Comparison of ENCODE assay signal across 18 cellular contexts in the genomic region with DNA sequence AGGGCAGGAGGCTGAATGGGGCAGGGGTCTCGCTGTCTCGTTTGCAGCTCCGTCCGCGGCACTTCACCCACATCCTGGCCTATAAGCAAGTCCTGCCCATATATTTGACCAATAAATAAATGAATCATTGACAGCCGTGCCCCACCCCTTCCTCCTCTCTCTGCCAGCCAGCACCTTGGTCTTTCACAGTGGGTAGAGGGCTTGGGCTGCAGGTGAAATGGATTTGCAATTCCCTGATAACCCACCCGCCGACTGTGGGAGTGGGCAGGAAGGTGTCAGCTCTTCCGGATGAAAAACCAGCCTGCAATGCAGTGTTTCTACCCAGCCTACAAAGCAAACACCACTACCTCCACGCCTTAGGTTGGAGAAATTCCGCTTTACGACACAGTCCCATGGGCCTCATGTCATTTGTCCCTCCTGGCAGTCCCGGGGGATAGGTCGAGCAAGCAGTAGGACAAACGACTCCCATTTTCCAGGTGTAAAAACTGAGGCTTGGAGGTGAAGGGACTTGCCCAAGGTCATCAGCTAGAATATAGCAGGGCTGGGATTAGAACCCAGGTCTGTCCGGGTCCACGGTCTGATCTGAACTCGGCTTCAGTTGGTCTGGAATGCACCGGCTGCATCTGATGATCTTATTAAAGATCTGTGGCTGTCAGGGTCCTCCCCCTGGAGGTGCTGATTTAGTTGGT.
A peak's percentile ranks its signal among the peaks of the same experiment; 100 is the strongest.
DNase-seq lines count a peak whose midpoint lies in the region; ATAC-seq and TF ChIP-seq lines count a peak whose summit lies in the region.
"Had no signal": no experiment of that assay in that cellular context is flagged by ENCODE, and none has a peak within 500 bp of the region (broad histone marks: within the 10 kb centered on the region; RNA-seq: fewer than 3 reads in every experiment).

No MANE protein-coding gene starts in this region.

- peak overlapping the region; percentile 37; the same call in 1 of the 2 replicates for H2AFZ ChIP-seq in PC-3 (ENCODE audit: low read length)
- H2AFZ ChIP-seq in hepatocyte = no peak overlapping the region

- H3K79me2 ChIP-seq in PC-3 (ENCODE audit: low read length) (peaks cover 14% of the 10 kb centered on the region; the same call in 1 of the 2 replicates), hepatocyte (no peaks in the 10 kb centered on the region)

- peaks cover 48 to 64% of the 10 kb centered on the region in 2 donors for H3K36me3 Mint-ChIP-seq in CD14-positive monocyte

- H3K9ac ChIP-seq in PC-3 (ENCODE audit: low read length) = no peak overlapping the region

- H3K4me1 ChIP-seq in PC-3 (ENCODE audit: insufficient read depth, low read length) (peaks cover 39% of the 10 kb centered on the region), hepatocyte (ENCODE audit: insufficient read depth) (no peaks in the 10 kb centered on the region), psoas muscle (peaks cover 37% of the 10 kb centered on the region)

- peak overlapping the region in 1 of 7 donors; percentile 20 for H3K27ac Mint-ChIP-seq in CD14-positive monocyte
- H3K27ac Mint-ChIP-seq: activated T-helper 1 cell treated with anti-CD3 and anti-CD28 coated beads, Interleukin-12 subunit alpha, Interleukin-12 subunit beta, Interleukin-2, Interleukin-4 antibody, amounts not matched to agents 30 ng/mL and 10 ng/mL and 1 ng/mL, durations not matched to agents 14 hours and 24 hours and 36 hours; B cell; stimulated activated naive CD8-positive, alpha-beta T cell treated with anti-CD3 and anti-CD28 coated beads, Interleukin-15, Interleukin-2, amounts not matched to agents 100 ng/mL and 50 ng/mL, for 24 hours had no signal

- no peaks in the 10 kb centered on the region for H4K20me1 ChIP-seq in PC-3 (ENCODE audit: low read length)
- no peaks in the 10 kb centered on the region for H4K20me1 ChIP-seq in hepatocyte (ENCODE audit: insufficient read depth, poor library complexity, severe bottlenecking)

- H3F3A ChIP-seq in PC-3 (ENCODE audit: low read length, unreplicated experiment) = no peaks in the 10 kb centered on the region

- POLR2A ChIA-PET in PC-3 (lab: Charles Lee; ENCODE audit: unreplicated experiment) = interaction anchor here (0.6 kb wide), 1 partner anchor 62 kb away, joined by 3 read pairs; no protein-coding TSS in a partner anchor

- no peaks in the 10 kb centered on the region for H3K9me3 Mint-ChIP-seq in CD14-positive monocyte
- H3K9me3 Mint-ChIP-seq: activated CD4-positive, alpha-beta T cell treated with anti-CD3 and anti-CD28 coated beads, Interleukin-2, amount 10 ng/mL, durations not matched to agents 7 days and 5 days; activated T-helper 1 cell treated with anti-CD3 and anti-CD28 coated beads, Interleukin-12 subunit alpha, Interleukin-12 subunit beta, Interleukin-2, Interleukin-4 antibody, amounts not matched to agents 30 ng/mL and 10 ng/mL and 1 ng/mL, durations not matched to agents 14 hours and 24 hours and 36 hours; stimulated activated naive CD8-positive, alpha-beta T cell treated with anti-CD3 and anti-CD28 coated beads, Interleukin-15, Interleukin-2, amounts not matched to agents 100 ng/mL and 50 ng/mL, for 24 hours had no signal

- no peaks in the 10 kb centered on the region for H3K27me3 Mint-ChIP-seq in CD14-positive monocyte (ENCODE audit: low read depth in 3 of 3)
- H3K27me3 Mint-ChIP-seq: activated CD4-positive, alpha-beta T cell treated with anti-CD3 and anti-CD28 coated beads, Interleukin-2, amount 10 ng/mL, durations not matched to agents 7 days and 5 days; B cell; stimulated activated naive CD8-positive, alpha-beta T cell treated with anti-CD3 and anti-CD28 coated beads, Interleukin-15, Interleukin-2, amounts not matched to agents 100 ng/mL and 50 ng/mL, for 24 hours had no signal

- ATAC-seq in PC-3 = peak; percentile 65
- no peak for ATAC-seq in psoas muscle

- BruUV-seq in PC-3 (replicated peaks; lab: Mats Ljungman, UMichigan) = no TSS peak

- intact Hi-C loops in PC-3 (cut with micrococcal nuclease) = no loop called here
- intact Hi-C loops in psoas muscle (cut with DNase I) = loop anchor here in 1 of 2 donors (10.0 kb wide), 1 partner anchor 74 kb away; no protein-coding TSS in a partner anchor
- intact Hi-C loops in CD14-positive monocyte (cut with micrococcal nuclease) = no loop called here

- peak; percentile 46 for DNase-seq in PC-3
- no peak for DNase-seq in hepatocyte (ENCODE audit: low spot score)
- no peak for DNase-seq in psoas muscle
- no peak for DNase-seq in UCSD-AML1 (lab: John Stamatoyannopoulos, UW; ENCODE audit: unreplicated experiment)
- DNase-seq in NCI-H146 (lab: John Stamatoyannopoulos, UW) = no peak
- DNase-seq in CD14-positive monocyte (ENCODE audit: low spot score) = no peak
- no peak for DNase-seq in HPDE6-E6E7 (ENCODE audit: extremely low spot score)
- DNase-seq: activated CD4-positive, alpha-beta T cell treated with anti-CD3 and anti-CD28 coated beads, Interleukin-2, amount 10 ng/mL, durations not matched to agents 7 days and 5 days; aorta; DMS79 treated with DMSO at 0.1 percent for 48 hours; NCI-H2107; NCI-H774; nucleus accumbens; T-helper 2 cell had no signal

- H3K4me3 Mint-ChIP-seq in CD14-positive monocyte = no peak overlapping the region
- H3K4me3 Mint-ChIP-seq: activated CD4-positive, alpha-beta T cell treated with anti-CD3 and anti-CD28 coated beads, Interleukin-2, amount 10 ng/mL, durations not matched to agents 7 days and 5 days; activated T-helper 1 cell treated with anti-CD3 and anti-CD28 coated beads, Interleukin-12 subunit alpha, Interleukin-12 subunit beta, Interleukin-2, Interleukin-4 antibody, amounts not matched to agents 30 ng/mL and 10 ng/mL and 1 ng/mL, durations not matched to agents 14 hours and 24 hours and 36 hours; B cell; stimulated activated naive CD8-positive, alpha-beta T cell treated with anti-CD3 and anti-CD28 coated beads, Interleukin-15, Interleukin-2, amounts not matched to agents 100 ng/mL and 50 ng/mL, for 24 hours had no signal

- H3K4me3 ChIP-seq in PC-3 (ENCODE audit: low read length) (peak overlapping the region; percentile 33; the same call in 1 of the 2 replicates), hepatocyte (no peak overlapping the region), psoas muscle (no peak overlapping the region)

- H3K27me3 ChIP-seq in PC-3 (ENCODE audit: low read length) (no peaks in the 10 kb centered on the region), hepatocyte (no peaks in the 10 kb centered on the region), psoas muscle (ENCODE audit: insufficient read depth in 3 of 3, low read length in 2 of 3) (no peaks in the 10 kb centered on the region)

- CTCF ChIA-PET in PC-3 (lab: Charles Lee) = no interaction called here

- TF ChIP-seq CTCF in C4-2B (conservative IDR thresholded peaks at IDR 0.05) (no peak), PC-3 (conservative IDR thresholded peaks at IDR 0.05; ENCODE audit: low read depth, low read length) (no peak), hepatocyte (IDR thresholded peaks at IDR 0.05; ENCODE audit: poor library complexity) (no peak), psoas muscle (IDR thresholded peaks at IDR 0.05) (no peak), CD14-positive monocyte (IDR thresholded peaks at IDR 0.05) (no peak)

- H3K4me2 ChIP-seq in PC-3 (ENCODE audit: low read length) (peak overlapping the region; percentile 76), hepatocyte (peak overlapping the region; percentile 65)

- H3K36me3 ChIP-seq in PC-3 (ENCODE audit: low read depth, low read length) = no peaks in the 10 kb centered on the region
- H3K36me3 ChIP-seq in hepatocyte (replicated peaks; ENCODE audit: insufficient read depth, low read depth) = no peaks in the 10 kb centered on the region
- H3K36me3 ChIP-seq in psoas muscle (ENCODE audit: insufficient read depth in 1 of 2, low read depth in 1 of 2) = peaks cover 2 to 10% of the 10 kb centered on the region in 2 donors

- H3K27ac ChIP-seq in C4-2B (peak overlapping the region; percentile 88), PC-3 (ENCODE audit: low read length) (peak overlapping the region; percentile 43), hepatocyte (peak overlapping the region; percentile 43), psoas muscle (peak overlapping the region; percentile 44)

- no peaks in the 10 kb centered on the region for H3K9me3 ChIP-seq in PC-3 (ENCODE audit: low read length)
- no peaks in the 10 kb centered on the region for H3K9me3 ChIP-seq in hepatocyte (ENCODE audit: low read depth)
- H3K9me3 ChIP-seq in psoas muscle = no peaks in the 10 kb centered on the region

- H3K9me2 ChIP-seq in PC-3 (replicated peaks; ENCODE audit: low read length) = no peaks in the 10 kb centered on the region
- no peaks in the 10 kb centered on the region for H3K9me2 ChIP-seq in hepatocyte (replicated peaks; ENCODE audit: insufficient read depth)

- WGBS in hepatocyte (ENCODE audit: low lambda C conversion rate, missing lambda C conversion rate) = 75% methylated on average over 19 of the region's 19 CpGs
- 83 to 90% (median 88%) methylated on average over 19 of the region's 19 CpGs for WGBS in psoas muscle, 3 donors

- H3K4me1 Mint-ChIP-seq in CD14-positive monocyte = peaks cover 16% of the 10 kb centered on the region
